Comparison of ENCODE assay signal across 8 cellular contexts in the genomic region with DNA sequence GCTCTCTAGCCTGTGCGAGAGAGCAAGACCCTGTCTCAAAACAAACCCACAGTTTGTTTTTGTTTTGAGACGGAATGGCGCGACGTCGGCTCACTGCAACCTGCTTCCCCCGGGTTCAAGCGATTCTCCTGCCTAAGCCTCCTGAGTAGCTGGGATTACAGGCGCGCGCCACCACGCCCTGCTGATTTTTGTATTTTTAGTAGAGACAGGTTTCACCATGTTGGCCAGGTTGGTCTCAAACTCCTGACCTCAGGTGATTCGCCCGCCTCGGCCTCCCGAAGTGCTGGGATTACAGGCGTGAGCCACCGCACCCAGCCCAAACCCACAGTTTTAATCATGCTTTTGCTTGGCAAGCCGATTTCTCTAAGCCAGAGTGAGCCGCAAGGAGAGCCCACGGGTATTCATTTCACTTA. TPM values are rescaled to one million over a fixed set of nuclear protein-coding genes. Genes with fewer than 3 reads are reported as not detected.
DNase-seq lines count a peak whose midpoint lies in the region; ATAC-seq, FAIRE-seq and TF ChIP-seq lines count a peak whose summit lies in the region.
"Not testable (repeated sequence)": the region's sequence is repeated elsewhere in the genome, so short reads cannot be mapped to it uniquely, and the experiment has no call there.

No MANE protein-coding gene starts in this region.

- intact Hi-C loops in adrenal gland (cut with DNase I), result not testable (repeated sequence)
- intact Hi-C loops in endothelial cell of umbilical vein (cut with micrococcal nuclease), result loop anchor here (1.0 kb wide), 1 partner anchor 19 kb away; a partner anchor contains a TSS

- H3K27me3 ChIP-seq in BLaER1 treated with 17β-estradiol and CSF1 and Interleukin-3, amounts not matched to agents 10 nM and 100 nM, result peaks cover 4 to 21% (median 15%) of the 10 kb centered on the region in 11 experiments; a peak in 15 of 22 replicates
- not testable (repeated sequence) for H3K27me3 ChIP-seq in SU-DHL-6 (ENCODE audit: low read length); adrenal gland; endothelial cell of umbilical vein (ENCODE audit: control insufficient read depth in 2 of 2, insufficient read depth in 2 of 2, low read length in 2 of 2); layer of hippocampus (ENCODE audit: control insufficient read depth, insufficient read depth, low read length)

- not testable (repeated sequence) for H3K9me2 ChIP-seq in SU-DHL-6 (replicated peaks; ENCODE audit: insufficient read depth, low read length)

- H2AFZ ChIP-seq in SU-DHL-6 (ENCODE audit: low read depth, low read length, severe bottlenecking) (peak overlapping the region; percentile 49), endothelial cell of umbilical vein (ENCODE audit: low read depth, low read length) (peak overlapping the region; percentile 91)

- H3K9ac ChIP-seq in BLaER1 treated with 17β-estradiol and CSF1 and Interleukin-3, amounts not matched to agents 10 nM and 100 nM, result peak overlapping the region in 5 of 11 experiments; percentile 62 to 77 (median 75); a peak in 1 of 22 replicates
- H3K9ac ChIP-seq in SU-DHL-6 (ENCODE audit: low read length), result peak overlapping the region; percentile 88; the same call in 1 of the 2 replicates
- H3K9ac ChIP-seq in endothelial cell of umbilical vein (replicated peaks; ENCODE audit: extremely low read depth, insufficient read depth, low read length), result not testable (repeated sequence)

- FAIRE-seq in endothelial cell of umbilical vein (lab: Jason Lieb, UNC), result not testable (repeated sequence)

- peak overlapping the region in 9 of 11 experiments; percentile 32 to 67 (median 59); a peak in 10 of 22 replicates for H3K4me2 ChIP-seq in BLaER1 treated with 17β-estradiol and CSF1 and Interleukin-3, amounts not matched to agents 10 nM and 100 nM
- peak overlapping the region; percentile 71 for H3K4me2 ChIP-seq in SU-DHL-6 (ENCODE audit: low read depth, low read length, poor library complexity, severe bottlenecking)
- peak overlapping the region; percentile 2 for H3K4me2 ChIP-seq in endothelial cell of umbilical vein (ENCODE audit: insufficient read depth, low read length)

- DNase-seq in adrenal gland; endothelial cell of umbilical vein (ENCODE audit: low read depth, low spot score); omental fat pad (ENCODE audit: low spot score): not testable (repeated sequence)

- dilution Hi-C loops in endothelial cell of umbilical vein (cut with MboI; ENCODE audit: extremely low pct_ligation_motif_present, low sequenced_read_pairs), result not testable (repeated sequence)

- not testable (repeated sequence) for H3F3A ChIP-seq in SU-DHL-6 (ENCODE audit: insufficient read depth)

- H4K20me1 ChIP-seq in BLaER1 treated with 17β-estradiol and CSF1 and Interleukin-3, amounts not matched to agents 10 nM and 100 nM; SU-DHL-6 (ENCODE audit: low read depth, low read length); endothelial cell of umbilical vein (replicated peaks; ENCODE audit: control insufficient read depth, extremely low read depth, insufficient read depth, low read length): not testable (repeated sequence)

- H3K4me1 ChIP-seq in BLaER1 treated with 17β-estradiol and CSF1 and Interleukin-3, amounts not matched to agents 10 nM and 100 nM, result peaks cover 0 to 21% (median 7%) of the 10 kb centered on the region in 10 experiments; a peak in 13 of 20 replicates
- peaks cover 13% of the 10 kb centered on the region in 2 donors for H3K4me1 ChIP-seq in adrenal gland (replicated peaks in 1 of 2)
- not testable (repeated sequence) for H3K4me1 ChIP-seq in endothelial cell of umbilical vein (ENCODE audit: control insufficient read depth, extremely low read depth, insufficient read depth, low read length)

- H3K79me2 ChIP-seq in SU-DHL-6 (ENCODE audit: insufficient read depth, low read length), result peaks cover 36% of the 10 kb centered on the region
- not testable (repeated sequence) for H3K79me2 ChIP-seq in endothelial cell of umbilical vein (ENCODE audit: control insufficient read depth, insufficient read depth, low read length)

- not testable (repeated sequence) for TF ChIP-seq CTCF in SU-DHL-6 (IDR thresholded peaks at IDR 0.05; ENCODE audit: insufficient read depth, low read length, poor library complexity, severe bottlenecking); adrenal gland (IDR thresholded peaks at IDR 0.05); endothelial cell of umbilical vein (IDR thresholded peaks at IDR 0.05; ENCODE audit: extremely low read depth in 1 of 2, insufficient read depth in 1 of 2, low read depth in 1 of 2, low read length in 2 of 2); omental fat pad (IDR thresholded peaks at IDR 0.05)

- not testable (repeated sequence) for BruUV-seq in endothelial cell of umbilical vein (replicated peaks; lab: Mats Ljungman, UMichigan)

- ATAC-seq in HG03066 (IDR thresholded peaks at IDR 0.05; ENCODE audit: low read depth, unreplicated experiment) (peak; percentile 18), omental fat pad (ENCODE audit: low FRiP score) (peak; percentile 2)

- POLR2A ChIA-PET in endothelial cell of umbilical vein (lab: Charles Lee), result interaction anchor here (1.4 kb wide), 1 partner anchor 11 kb away, joined by 3 read pairs; no protein-coding TSS in a partner anchor

- peak overlapping the region in 7 of 11 experiments; percentile 34 to 60 (median 45); a peak in 7 of 22 replicates for H3K27ac ChIP-seq in BLaER1 treated with 17β-estradiol and CSF1 and Interleukin-3, amounts not matched to agents 10 nM and 100 nM
- not testable (repeated sequence) for H3K27ac ChIP-seq in SU-DHL-6 (ENCODE audit: low read depth, low read length); endothelial cell of umbilical vein (ENCODE audit: insufficient read depth, low read depth, low read length)
- peak overlapping the region; percentile 81 to 98 (median 93) for H3K27ac ChIP-seq in adrenal gland
- H3K27ac ChIP-seq in layer of hippocampus (ENCODE audit: low read depth, low read length), result peak overlapping the region; percentile 91
- H3K27ac ChIP-seq in temporal lobe (ENCODE audit: low read depth, low read length), result peak overlapping the region; percentile 80

- WGBS in adrenal gland, 4 donors, result 86 to 92% (median 88%) methylated on average over 19 to 21 of the region's 21 CpGs

- H3K9me1 ChIP-seq in endothelial cell of umbilical vein (replicated peaks; ENCODE audit: control insufficient read depth, extremely low read depth, insufficient read depth, low read length), result not testable (repeated sequence)

- CTCF ChIA-PET in endothelial cell of umbilical vein (lab: Charles Lee), result interaction anchor here (0.7 to 3.2 kb wide), 29 partner anchors 10 to 1241 kb away, joined by 3 to 59 read pairs (median 5); a partner anchor contains a TSS

- not testable (repeated sequence) for H3K36me3 ChIP-seq in BLaER1 treated with 17β-estradiol and CSF1 and Interleukin-3, amounts not matched to agents 10 nM and 100 nM; SU-DHL-6 (ENCODE audit: low read length); adrenal gland (replicated peaks in 1 of 2); endothelial cell of umbilical vein (ENCODE audit: control insufficient read depth in 2 of 2, extremely low read depth in 1 of 2, insufficient read depth in 2 of 2, low read length in 2 of 2)

- not testable (repeated sequence) for TF ChIP-seq POLR2A in adrenal gland (IDR thresholded peaks at IDR 0.05); endothelial cell of umbilical vein (IDR thresholded peaks at IDR 0.05; ENCODE audit: low read depth, low read length)

- peaks cover 20 to 28% (median 27%) of the 10 kb centered on the region in 11 experiments for H3K9me3 ChIP-seq in BLaER1 treated with 17β-estradiol and CSF1 and Interleukin-3, amounts not matched to agents 10 nM and 100 nM (replicated peaks in 1 of 11)
- not testable (repeated sequence) for H3K9me3 ChIP-seq in SU-DHL-6 (ENCODE audit: insufficient read depth, low read length); adrenal gland (replicated peaks in 1 of 3); endothelial cell of umbilical vein (replicated peaks; ENCODE audit: control insufficient read depth, insufficient read depth, low read length)

- H3K4me3 ChIP-seq in BLaER1 treated with 17β-estradiol and CSF1 and Interleukin-3, amounts not matched to agents 10 nM and 100 nM, result peak overlapping the region in 9 of 10 experiments; percentile 64 to 79 (median 72); a peak in 16 of 20 replicates
- H3K4me3 ChIP-seq in SU-DHL-6 (ENCODE audit: insufficient read depth, low read length, poor library complexity, severe bottlenecking), result peak overlapping the region; percentile 51
- peak overlapping the region in 2 of 4 donors; percentile 89 to 97 for H3K4me3 ChIP-seq in adrenal gland
- H3K4me3 ChIP-seq in endothelial cell of umbilical vein (replicated peaks in 1 of 3; ENCODE audit: insufficient read depth in 1 of 3, low read depth in 1 of 3, low read length in 3 of 3), result peak overlapping the region in 2 of 3 experiments; percentile 1 to 54

RNA-seq across cellular contexts. Expression of a gene that starts 0.5 kb away (rescaled TPM):
- total RNA-seq in adrenal gland, result 10 to 100 TPM; 43.0 to 79.1 (median 51.3) TPM
- 10 to 100 TPM; 41.5 to 66.7 (median 41.9) TPM for polyA plus RNA-seq in adrenal gland
- total RNA-seq in endothelial cell of umbilical vein, result 9.9 and 12.3 TPM in 2 replicates
- 18.0 and 20.2 TPM in 2 replicates for polyA plus RNA-seq in endothelial cell of umbilical vein
- polyA plus RNA-seq in endothelial cell of umbilical vein (2011; cell fraction: cytosol; rRNA removed), result 11.8 and 16.2 TPM in 2 replicates
- polyA plus RNA-seq in endothelial cell of umbilical vein (2011; cell fraction: nucleus; rRNA removed), result 29.3 and 42.0 TPM in 2 replicates
- 8.2 and 10.9 TPM in 2 replicates for polyA plus RNA-seq in endothelial cell of umbilical vein (2012)
- polyA minus RNA-seq in endothelial cell of umbilical vein, result 8.2 and 8.3 TPM in 2 replicates
- 19.6 TPM for polyA minus RNA-seq in endothelial cell of umbilical vein (2011; cell fraction: cytosol; rRNA and poly(A)+ RNA removed)
- 5.4 and 5.8 TPM in 2 replicates for polyA minus RNA-seq in endothelial cell of umbilical vein (2011; cell fraction: nucleus; rRNA and poly(A)+ RNA removed)
- total RNA-seq in omental fat pad, result 10 to 100 TPM; 16.0 to 27.7 (median 24.9) TPM
- 22.1 TPM for total RNA-seq in temporal lobe

RNA-seq across cellular contexts. Expression of a gene that starts 19.2 kb away (rescaled TPM):
- total RNA-seq in adrenal gland, result 10 to 100 TPM in 1 of 8 donors, 1 to 10 TPM in 7; 2.5 to 11.3 (median 4.2) TPM
- polyA plus RNA-seq in adrenal gland, result 10 to 100 TPM in 1 of 3 donors, 1 to 10 TPM in 2; 3.2 to 11.7 (median 4.5) TPM
- total RNA-seq in endothelial cell of umbilical vein, result 19.8 and 22.5 TPM in 2 replicates
- 16.6 and 21.6 TPM in 2 replicates for polyA plus RNA-seq in endothelial cell of umbilical vein
- 19.3 and 21.5 TPM in 2 replicates for polyA plus RNA-seq in endothelial cell of umbilical vein (2011; cell fraction: cytosol; rRNA removed)
- polyA plus RNA-seq in endothelial cell of umbilical vein (2011; cell fraction: nucleus; rRNA removed), result 14.7 and 15.3 TPM in 2 replicates
- 13.8 and 15.1 TPM in 2 replicates for polyA plus RNA-seq in endothelial cell of umbilical vein (2012)
- polyA minus RNA-seq in endothelial cell of umbilical vein, result 44.7 and 56.3 TPM in 2 replicates
- polyA minus RNA-seq in endothelial cell of umbilical vein (2011; cell fraction: cytosol; rRNA and poly(A)+ RNA removed), result 6.7 TPM
- polyA minus RNA-seq in endothelial cell of umbilical vein (2011; cell fraction: nucleus; rRNA and poly(A)+ RNA removed), result 6.7 and 9.2 TPM in 2 replicates
- total RNA-seq in omental fat pad, result 10 to 100 TPM in 3 of 4 donors, 1 to 10 TPM in 1; 1.6 to 13.9 (median 11.3) TPM
- 40.1 TPM for total RNA-seq in temporal lobe

Comparison
In these comparisons a context has a peak if more than half of its experiments do, and no peak if none do; other contexts are left out.
1. H3K4me2 ChIP-seq: peak in every context shown above with its lines; median percentile 71 in SU-DHL-6; 59 in BLaER1 treated with 17β-estradiol and CSF1 and Interleukin-3, amounts not matched to agents 10 nM and 100 nM; 2 in endothelial cell of umbilical vein.